In genomic region chr17:10815318-10815717, GRCh38 we compare ENCODE assay signal across 33 cellular contexts. TPM values are rescaled to one million over a fixed set of nuclear protein-coding genes. Genes with fewer than 3 reads are reported as not detected.
"Had no signal": no experiment of that assay in that cellular context is flagged by ENCODE, and none has a peak within 500 bp of the region (broad histone marks: within the 10 kb centered on the region; RNA-seq: fewer than 3 reads in every experiment).

No MANE protein-coding gene starts in this region.

- H3K36me3 ChIP-seq: brain microvascular endothelial cell, esophagus muscularis mucosa, heart left ventricle, suprapubic skin, tibial artery had no signal

- FAIRE-seq: astrocyte, kidney had no signal

- H3K27ac ChIP-seq: brain microvascular endothelial cell, esophagus muscularis mucosa, foreskin keratinocyte, heart left ventricle, suprapubic skin, tibial artery had no signal

- DNase-seq: activated CD4-positive, alpha-beta memory T cell treated with anti-CD3 and anti-CD28 coated beads, Interleukin-2, amount 10 ng/mL, durations not matched to agents 7 days and 5 days; activated CD4-positive, alpha-beta T cell treated with anti-CD3 and anti-CD28 coated beads, Interleukin-2, amount 10 ng/mL, durations not matched to agents 24 days and 14 days; activated CD4-positive, CD25-positive, alpha-beta regulatory T cell treated with anti-CD3 and anti-CD28 coated beads, Interleukin-2, amount 50 U/mL, for 72 hours; activated gamma-delta T cell treated with Interleukin-2 at 50 U/mL for 16 hours; activated naive CD4-positive, alpha-beta T cell treated with anti-CD3 and anti-CD28 coated beads, Interleukin-2, amount 50 U/mL, for 16 hours; activated T-cell treated with anti-CD3 and anti-CD28 coated beads, Interleukin-2, amount 50 U/mL, for 4 hours; amniotic stem cell; brain microvascular endothelial cell; endodermal cell; foreskin keratinocyte; heart left ventricle; hypothalamus; immature natural killer cell; kidney; stimulated activated CD4-positive, alpha-beta T cell treated with anti-CD3 and anti-CD28 coated beads, Interleukin-1b, Interleukin-23, amount 100 ng/mL, for 48 hours; stimulated activated CD4-positive, alpha-beta T cell treated with anti-CD3 and anti-CD28 coated beads, Interleukin-4, amount 100 ng/mL, for 4 hours; stimulated activated CD8-positive, alpha-beta memory T cell treated with anti-CD3 and anti-CD28 coated beads, Interleukin-4, amount 100 ng/mL, for 48 hours; stimulated activated naive B cell treated with anti-CD40 and anti-IgM and Interleukin-4, amounts not matched to agents 10 μg/mL and 1 μg/mL and 100 μg/mL, for 72 hours; T-helper 9 cell; tibial artery had no signal

- H3K4me3 ChIP-seq: esophagus muscularis mucosa, heart left ventricle, smooth muscle cell, suprapubic skin, tibial artery had no signal

- H3K9me3 ChIP-seq: esophagus muscularis mucosa, heart left ventricle, suprapubic skin, tibial artery had no signal

- H3K4me1 ChIP-seq: esophagus muscularis mucosa, foreskin keratinocyte, heart left ventricle had no signal

- H3K27me3 ChIP-seq: brain microvascular endothelial cell, esophagus muscularis mucosa, foreskin keratinocyte, heart left ventricle, suprapubic skin, tibial artery had no signal

- H3K4me2 ChIP-seq: smooth muscle cell had no signal

RNA-seq across cellular contexts. Expression of gene TMEM238L, which starts 11.4 kb away (rescaled TPM):
- total RNA-seq: activated CD4-positive, alpha-beta memory T cell treated with anti-CD3 and anti-CD28 coated beads, Interleukin-2, amount 10 ng/mL, durations not matched to agents 7 days and 5 days; activated CD4-positive, alpha-beta T cell treated with anti-CD3 and anti-CD28 coated beads, Interleukin-2, amount 10 ng/mL, durations not matched to agents 24 days and 14 days; activated T-cell treated with anti-CD3 and anti-CD28 coated beads, Interleukin-2, amount 50 U/mL, for 4 hours; activated T-helper 17 cell treated with anti-CD3 and anti-CD28 coated beads, Interleukin-2, amount 50 U/mL, for 72 hours; astrocyte; cardiac septum; cerebellum; endodermal cell; esophagus muscularis mucosa; foreskin keratinocyte; heart left ventricle; mesothelial cell of epicardium; natural killer cell treated with Interleukin-12 subunit alpha and Interleukin-12 subunit beta and Interleukin-15 and Interleukin-18, amount 100 ng/mL, for 72 hours; osteoblast; posterior vena cava; renal cortical epithelial cell; sciatic nerve; smooth muscle cell had no signal
- polyA plus RNA-seq: foreskin keratinocyte, heart left ventricle, immature natural killer cell, smooth muscle cell had no signal

RNA-seq across cellular contexts. Expression of gene PIRT, which starts 22.6 kb away (rescaled TPM):
- total RNA-seq: activated CD4-positive, alpha-beta memory T cell treated with anti-CD3 and anti-CD28 coated beads, Interleukin-2, amount 10 ng/mL, durations not matched to agents 7 days and 5 days; activated CD4-positive, alpha-beta T cell treated with anti-CD3 and anti-CD28 coated beads, Interleukin-2, amount 10 ng/mL, durations not matched to agents 24 days and 14 days; activated T-cell treated with anti-CD3 and anti-CD28 coated beads, Interleukin-2, amount 50 U/mL, for 4 hours; activated T-helper 17 cell treated with anti-CD3 and anti-CD28 coated beads, Interleukin-2, amount 50 U/mL, for 72 hours; astrocyte; cardiac septum; endodermal cell; foreskin keratinocyte; heart left ventricle; kidney; mesothelial cell of epicardium; natural killer cell treated with Interleukin-12 subunit alpha and Interleukin-12 subunit beta and Interleukin-15 and Interleukin-18, amount 100 ng/mL, for 72 hours; osteoblast; posterior vena cava; renal cortical epithelial cell; sciatic nerve; smooth muscle cell had no signal
- polyA plus RNA-seq: foreskin keratinocyte, heart left ventricle, immature natural killer cell, smooth muscle cell had no signal
